In the genomic region with DNA sequence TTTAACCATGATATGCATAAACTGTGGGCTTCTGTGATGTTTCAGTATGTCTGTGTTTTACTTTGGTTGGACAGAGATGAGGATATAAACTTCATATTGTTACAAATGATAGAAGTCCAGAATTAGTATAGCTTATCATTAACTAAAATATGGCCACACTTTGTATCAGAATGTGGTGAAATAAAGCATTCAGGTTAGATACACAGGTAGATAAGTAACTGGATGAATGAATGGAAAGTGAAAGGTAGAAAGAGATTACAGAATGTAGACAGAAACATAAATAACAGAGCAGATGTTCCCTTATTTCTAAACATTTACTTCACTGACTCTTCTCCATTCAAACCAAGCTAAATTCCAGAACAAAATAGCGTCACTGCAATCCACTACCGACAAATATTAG, we compare ENCODE assay signal across 25 cellular contexts.
"Had no signal": no experiment of that assay in that cellular context is flagged by ENCODE, and none has a peak within 500 bp of the region (broad histone marks: within the 10 kb centered on the region; RNA-seq: fewer than 3 reads in every experiment).

No MANE protein-coding gene starts in this region.

- H3K36me3 ChIP-seq: ascending aorta, breast epithelium, cardiac muscle cell, colonic mucosa had no signal

- H3K9me3 ChIP-seq: ascending aorta, breast epithelium, colonic mucosa had no signal

- H3K27me3 ChIP-seq: ascending aorta, breast epithelium, cardiac muscle cell, colonic mucosa had no signal

- DNase-seq: activated CD4-positive, alpha-beta memory T cell treated with anti-CD3 and anti-CD28 coated beads, Interleukin-2, amount 10 ng/mL, durations not matched to agents 7 days and 5 days; activated CD4-positive, alpha-beta T cell treated with anti-CD3 and anti-CD28 coated beads for 36 hours; activated CD4-positive, alpha-beta T cell treated with anti-CD3 and anti-CD28 coated beads, Interleukin-2, amount 10 ng/mL, durations not matched to agents 24 days and 14 days; activated CD4-positive, CD25-positive, alpha-beta regulatory T cell; activated CD4-positive, CD25-positive, alpha-beta regulatory T cell treated with anti-CD3 and anti-CD28 coated beads, Interleukin-2, amount 50 U/mL, for 72 hours; activated CD8-positive, alpha-beta memory T cell treated with anti-CD3 and anti-CD28 coated beads, Interleukin-2, amount 50 U/mL, for 48 hours; activated gamma-delta T cell; activated naive CD4-positive, alpha-beta T cell; activated naive CD4-positive, alpha-beta T cell treated with anti-CD3 and anti-CD28 coated beads, Interleukin-2, amount 10 ng/mL, durations not matched to agents 7 days and 5 days; activated naive CD8-positive, alpha-beta T cell treated with anti-CD3 and anti-CD28 coated beads, Interleukin-2, amount 10 ng/mL, durations not matched to agents 7 days and 5 days; activated T-cell treated with anti-CD3 and anti-CD28 coated beads for 4 hours; activated T-cell treated with anti-CD3 and anti-CD28 coated beads, Interleukin-2, amount 50 U/mL, for 24 hours; activated T-cell treated with anti-CD3 and anti-CD28 coated beads, Interleukin-2, amount 50 U/mL, for 72 hours; central memory CD4-positive, alpha-beta T cell; cerebellar nuclear complex; colonic mucosa; effector CD8-positive, alpha-beta T cell; foreskin fibroblast; head of caudate nucleus; T-helper 2 cell had no signal

- ATAC-seq: activated CD4-positive, alpha-beta T cell treated with anti-CD3 and anti-CD28 coated beads for 36 hours; activated naive CD4-positive, alpha-beta T cell treated with anti-CD3 and anti-CD28 coated beads, Interleukin-2, amount 50 U/mL, for 72 hours; activated T-cell treated with anti-CD3 and anti-CD28 coated beads, Interleukin-2, amount 50 U/mL, for 72 hours had no signal

- H3K4me3 ChIP-seq: ascending aorta, breast epithelium, cardiac muscle cell, colonic mucosa had no signal

- H3K27ac ChIP-seq: ascending aorta, breast epithelium, cardiac muscle cell, colonic mucosa, epithelial cell of prostate had no signal

- H3K4me1 ChIP-seq: ascending aorta, breast epithelium, colonic mucosa had no signal
